ENCODE assay signal across 8 cellular contexts in the genomic region with DNA sequence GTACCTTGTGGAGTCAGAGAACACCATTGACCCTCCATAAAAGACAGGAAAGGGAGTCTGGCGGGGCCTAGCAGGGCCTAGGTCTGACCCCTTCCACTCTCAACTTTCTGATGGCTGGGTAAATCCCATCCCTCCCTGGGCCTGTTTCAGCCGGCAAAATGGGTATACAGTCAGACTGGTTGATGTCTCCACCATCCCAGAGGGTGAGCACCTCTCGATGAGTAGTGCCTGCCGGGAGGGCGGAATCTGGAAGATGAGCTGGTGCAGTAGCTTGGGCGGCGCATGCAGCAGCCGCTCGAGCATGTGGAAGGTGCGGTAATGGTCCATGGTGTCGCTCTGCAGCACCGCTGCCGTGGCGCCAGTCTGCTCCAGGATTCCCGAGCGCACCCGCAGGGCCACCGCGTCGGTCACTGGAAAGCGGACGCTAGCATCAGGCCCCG. TPM values are rescaled to one million over a fixed set of nuclear protein-coding genes. Genes with fewer than 3 reads are reported as not detected.
DNase-seq lines count a peak whose midpoint lies in the region; ATAC-seq and TF ChIP-seq lines count a peak whose summit lies in the region.

No MANE protein-coding gene starts in this region.

- 9% methylated on average over 23 of the region's 23 CpGs for WGBS in thymus

- no peak for TF ChIP-seq CTCF in kidney epithelial cell (IDR thresholded peaks at IDR 0.05; ENCODE audit: insufficient read depth, low read length, poor library complexity, severe bottlenecking)

- peaks cover 3% of the 10 kb centered on the region for H3K27me3 Mint-ChIP-seq in activated naive CD8-positive, alpha-beta T cell treated with anti-CD3 and anti-CD28 coated beads for 36 hours

- peaks cover 49% of the 10 kb centered on the region for H3K4me1 Mint-ChIP-seq in activated naive CD8-positive, alpha-beta T cell treated with anti-CD3 and anti-CD28 coated beads for 36 hours

- H3K27me3 ChIP-seq in kidney epithelial cell (ENCODE audit: control insufficient read depth, insufficient read depth, low read length) (no peaks in the 10 kb centered on the region), thymus (ENCODE audit: control insufficient read depth, insufficient read depth) (no peaks in the 10 kb centered on the region)

- no peaks in the 10 kb centered on the region for H3K9me3 Mint-ChIP-seq in activated naive CD8-positive, alpha-beta T cell treated with anti-CD3 and anti-CD28 coated beads for 36 hours

- H3K27ac ChIP-seq in thymus (ENCODE audit: low read depth), result peak overlapping the region; percentile 77

- peaks cover 30% of the 10 kb centered on the region for H3K36me3 Mint-ChIP-seq in activated naive CD8-positive, alpha-beta T cell treated with anti-CD3 and anti-CD28 coated beads for 36 hours

- peaks cover 25% of the 10 kb centered on the region for H3K4me1 ChIP-seq in thymus (ENCODE audit: control insufficient read depth, insufficient read depth, low read length)

- H3K9me3 ChIP-seq in thymus (ENCODE audit: control insufficient read depth), result no peaks in the 10 kb centered on the region

- peak; percentile 41 for DNase-seq in AG20443 (ENCODE audit: low spot score)
- DNase-seq in activated naive CD8-positive, alpha-beta T cell treated with anti-CD3 and anti-CD28 coated beads for 36 hours, result no peak
- DNase-seq in kidney epithelial cell (ENCODE audit: low read depth), result no peak
- DNase-seq in SW 1271 (lab: John Stamatoyannopoulos, UW), result no peak
- DNase-seq in NCI-H748 (lab: John Stamatoyannopoulos, UW; ENCODE audit: unreplicated experiment), result no peak

- H3K36me3 ChIP-seq in kidney epithelial cell (ENCODE audit: control insufficient read depth, insufficient read depth, low read length), result peaks cover 11% of the 10 kb centered on the region
- H3K36me3 ChIP-seq in thymus (ENCODE audit: control insufficient read depth, insufficient read depth), result peaks cover 22% of the 10 kb centered on the region

- H3K4me3 ChIP-seq in kidney epithelial cell (ENCODE audit: low read depth, low read length), result peak overlapping the region; percentile 63
- H3K4me3 ChIP-seq in thymus (ENCODE audit: low read length), result peak overlapping the region; percentile 54

- H3K27ac Mint-ChIP-seq in activated naive CD8-positive, alpha-beta T cell treated with anti-CD3 and anti-CD28 coated beads for 36 hours, result peak overlapping the region; percentile 94

- peak overlapping the region; percentile 98 for H3K4me3 Mint-ChIP-seq in activated naive CD8-positive, alpha-beta T cell treated with anti-CD3 and anti-CD28 coated beads for 36 hours

- ATAC-seq in HG02642 (IDR thresholded peaks at IDR 0.05; ENCODE audit: poor library complexity, unreplicated experiment), result peak; percentile 3
- no peak for ATAC-seq in HG02840 (IDR thresholded peaks at IDR 0.05; ENCODE audit: low FRiP score, unreplicated experiment)

RNA-seq across cellular contexts. Expression of gene FIBP, which starts 0.5 kb away (rescaled TPM):
- total RNA-seq in activated naive CD8-positive, alpha-beta T cell treated with anti-CD3 and anti-CD28 coated beads for 36 hours, result 100 to 1,000 TPM; 113 to 114 TPM
- 142 and 144 TPM in 2 replicates for total RNA-seq in kidney epithelial cell
- 70.9 TPM for polyA plus RNA-seq in thymus

RNA-seq across cellular contexts. Expression of gene CCDC85B, which starts 2.7 kb away (rescaled TPM):
- total RNA-seq in activated naive CD8-positive, alpha-beta T cell treated with anti-CD3 and anti-CD28 coated beads for 36 hours, result 10 to 100 TPM; 78.5 to 81.3 TPM
- total RNA-seq in kidney epithelial cell, result 48.9 and 58.9 TPM in 2 replicates
- polyA plus RNA-seq in thymus, result 20.2 TPM

RNA-seq across cellular contexts. Expression of gene CTSW, which starts 8.1 kb away (rescaled TPM):
- 10 to 100 TPM; 39.3 to 41.5 TPM for total RNA-seq in activated naive CD8-positive, alpha-beta T cell treated with anti-CD3 and anti-CD28 coated beads for 36 hours
- total RNA-seq in kidney epithelial cell, result not detected in 2 replicates
- polyA plus RNA-seq in thymus, result 4.2 TPM

RNA-seq across cellular contexts. Expression of gene FOSL1, which starts 12.4 kb away (rescaled TPM):
- 10 to 100 TPM; 15.8 to 16.0 TPM for total RNA-seq in activated naive CD8-positive, alpha-beta T cell treated with anti-CD3 and anti-CD28 coated beads for 36 hours
- 44.2 and 46.5 TPM in 2 replicates for total RNA-seq in kidney epithelial cell
- polyA plus RNA-seq in thymus, result 3.8 TPM

RNA-seq across cellular contexts. Expression of gene EFEMP2, which starts 15.1 kb away (rescaled TPM):
- 1 to 10 TPM; 8.5 to 8.9 TPM for total RNA-seq in activated naive CD8-positive, alpha-beta T cell treated with anti-CD3 and anti-CD28 coated beads for 36 hours
- 54.1 and 62.0 TPM in 2 replicates for total RNA-seq in kidney epithelial cell
- 41.8 TPM for polyA plus RNA-seq in thymus

Comparison
In these comparisons a context has a peak if more than half of its experiments do, and no peak if none do; other contexts are left out.
1. RNA of gene CTSW, which starts 8.1 kb away (total RNA-seq): 39.3 to 41.5 TPM in activated naive CD8-positive, alpha-beta T cell treated with anti-CD3 and anti-CD28 coated beads for 36 hours; not detected in kidney epithelial cell; every median in the first group is over 10 times any median in the second.